Comparison of ENCODE assay signal across 19 cellular contexts in the genomic region with DNA sequence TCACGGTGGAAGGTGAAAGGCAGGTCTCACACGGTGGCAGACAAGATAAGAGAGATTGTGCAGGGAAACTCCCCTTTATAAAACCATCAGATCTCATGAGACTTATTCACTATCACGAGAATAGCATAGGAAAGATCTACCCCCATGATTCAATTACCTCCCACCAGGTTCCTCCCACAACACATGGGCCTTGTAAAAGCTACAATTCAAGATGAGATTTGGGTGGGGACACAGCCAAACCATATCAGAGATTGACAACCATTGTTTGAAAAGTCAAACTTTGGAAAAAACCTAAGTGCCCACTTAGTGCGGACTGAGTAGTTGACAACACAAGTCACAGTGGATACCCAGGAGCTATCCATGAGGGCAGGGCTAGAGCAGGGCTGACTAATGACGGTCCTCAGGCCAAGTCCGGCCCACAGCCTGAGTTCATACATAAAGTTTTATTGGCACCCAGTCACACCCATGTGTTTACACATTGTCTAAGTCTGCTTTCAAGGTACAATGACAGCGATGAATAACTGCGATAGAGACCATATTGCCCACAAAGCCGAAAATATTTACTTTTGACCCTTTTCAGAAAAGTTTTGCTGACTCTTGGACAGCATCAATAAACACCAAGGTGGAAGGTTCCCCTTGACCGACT. TPM values are rescaled to one million over a fixed set of nuclear protein-coding genes. Genes with fewer than 3 reads are reported as not detected.
DNase-seq lines count a peak whose midpoint lies in the region; ATAC-seq, FAIRE-seq and TF ChIP-seq lines count a peak whose summit lies in the region.
"Had no signal": no experiment of that assay in that cellular context is flagged by ENCODE, and none has a peak within 500 bp of the region (broad histone marks: within the 10 kb centered on the region; RNA-seq: fewer than 3 reads in every experiment).

No MANE protein-coding gene starts in this region.

- no peaks in the 10 kb centered on the region for H3K27me3 ChIP-seq in breast epithelium
- H3K27me3 ChIP-seq: BLaER1 had no signal

- H3K27me3 Mint-ChIP-seq in MCF 10A (ENCODE audit: insufficient read depth, unreplicated experiment) = no peaks in the 10 kb centered on the region
- H3K27me3 Mint-ChIP-seq in stimulated activated naive B cell treated with anti-CD40 and anti-IgM and Interleukin-4, amounts not matched to agents 10 μg/mL and 1 μg/mL and 100 μg/mL, for 72 hours = peaks cover 28 to 32% of the 10 kb centered on the region in 2 donors

- intact Hi-C loops in MCF 10A (cut with micrococcal nuclease) = no loop called here
- intact Hi-C loops in breast epithelium (cut with DNase I; ENCODE audit: low total_unique reads) = no loop called here
- intact Hi-C loops in left colon (cut with DNase I, micrococcal nuclease) = no loop called here

- FAIRE-seq in RCC 7860 (lab: Jason Lieb, UNC) = no peak
- FAIRE-seq: D721Med had no signal

- no peak for TF ChIP-seq POLR2A in breast epithelium (IDR thresholded peaks at IDR 0.05)

- TF ChIP-seq CTCF in MCF 10A (IDR thresholded peaks at IDR 0.05; ENCODE audit: unreplicated experiment) (no peak), breast epithelium (IDR thresholded peaks at IDR 0.05) (no peak)

- BruUV-seq in MCF 10A (replicated peaks; lab: Mats Ljungman, UMichigan) = no TSS peak

- DNase-seq in MCF 10A (ENCODE audit: unreplicated experiment) (peak; percentile 7), breast epithelium (ENCODE audit: low spot score in 2 of 2) (no peak), RCC 7860 (ENCODE audit: low spot score) (peak; percentile 8), left colon (peak; percentile 35 to 39), OCI-M1 (lab: John Stamatoyannopoulos, UW) (no peak), NCI-H187 treated with DMSO at 0.1 percent for 48 hours (lab: John Stamatoyannopoulos, UW) (no peak)
- no peak for DNase-seq in stimulated activated naive B cell treated with anti-CD40 and anti-IgM and Interleukin-4, amounts not matched to agents 10 μg/mL and 1 μg/mL and 100 μg/mL, for 72 hours
- DNase-seq: 8988T; CD8-positive, alpha-beta T cell; DMS79; H7; MM.1S; NCI-H1105; NCI-H187; NCI-H748 treated with DMSO at 0.1 percent for 48 hours had no signal

- CTCF ChIA-PET in MCF 10A (lab: Yijun Ruan, JAX) = no interaction called here

- H3K9me3 Mint-ChIP-seq in MCF 10A (ENCODE audit: unreplicated experiment) = no peaks in the 10 kb centered on the region
- H3K9me3 Mint-ChIP-seq in stimulated activated naive B cell treated with anti-CD40 and anti-IgM and Interleukin-4, amounts not matched to agents 10 μg/mL and 1 μg/mL and 100 μg/mL, for 72 hours = peaks cover 0 to 4% of the 10 kb centered on the region in 2 donors
- H3K9me3 Mint-ChIP-seq: CD8-positive, alpha-beta T cell had no signal

- peaks cover 10% of the 10 kb centered on the region for H3K4me1 Mint-ChIP-seq in MCF 10A (ENCODE audit: insufficient read depth, unreplicated experiment)
- H3K4me1 Mint-ChIP-seq in stimulated activated naive B cell treated with anti-CD40 and anti-IgM and Interleukin-4, amounts not matched to agents 10 μg/mL and 1 μg/mL and 100 μg/mL, for 72 hours = peaks cover 4 to 6% of the 10 kb centered on the region in 2 donors

- peak; percentile 91 for ATAC-seq in left colon
- ATAC-seq in stimulated activated naive B cell treated with anti-CD40 and anti-IgM and Interleukin-4, amounts not matched to agents 10 μg/mL and 1 μg/mL and 100 μg/mL, for 72 hours (replicated peaks) = no peak
- ATAC-seq in GM18909 (IDR thresholded peaks at IDR 0.05; ENCODE audit: poor library complexity, unreplicated experiment) = no peak
- ATAC-seq: CD8-positive, alpha-beta T cell had no signal

- no peaks in the 10 kb centered on the region for H3K36me3 Mint-ChIP-seq in MCF 10A (ENCODE audit: insufficient read depth, unreplicated experiment)
- no peaks in the 10 kb centered on the region for H3K36me3 Mint-ChIP-seq in stimulated activated naive B cell treated with anti-CD40 and anti-IgM and Interleukin-4, amounts not matched to agents 10 μg/mL and 1 μg/mL and 100 μg/mL, for 72 hours
- H3K36me3 Mint-ChIP-seq: CD8-positive, alpha-beta T cell had no signal

- no peak overlapping the region for H3K27ac Mint-ChIP-seq in MCF 10A (ENCODE audit: low read depth, unreplicated experiment)
- H3K27ac Mint-ChIP-seq in stimulated activated naive B cell treated with anti-CD40 and anti-IgM and Interleukin-4, amounts not matched to agents 10 μg/mL and 1 μg/mL and 100 μg/mL, for 72 hours = peak overlapping the region; percentile 62
- H3K27ac Mint-ChIP-seq: CD8-positive, alpha-beta T cell had no signal

- H3K27ac ChIP-seq in breast epithelium = no peak overlapping the region
- H3K27ac ChIP-seq: BLaER1, SK-N-MC had no signal

- no peak overlapping the region for H3K4me3 ChIP-seq in breast epithelium
- H3K4me3 ChIP-seq: BLaER1, SK-N-MC had no signal

- no peak overlapping the region for H3K4me3 Mint-ChIP-seq in MCF 10A (ENCODE audit: unreplicated experiment)
- no peak overlapping the region for H3K4me3 Mint-ChIP-seq in stimulated activated naive B cell treated with anti-CD40 and anti-IgM and Interleukin-4, amounts not matched to agents 10 μg/mL and 1 μg/mL and 100 μg/mL, for 72 hours
- H3K4me3 Mint-ChIP-seq: CD8-positive, alpha-beta T cell had no signal

- H3K36me3 ChIP-seq in breast epithelium = no peaks in the 10 kb centered on the region
- H3K36me3 ChIP-seq: BLaER1 had no signal

- no peaks in the 10 kb centered on the region for H3K9me3 ChIP-seq in breast epithelium
- H3K9me3 ChIP-seq: BLaER1 had no signal

- POLR2A ChIA-PET in MCF 10A (lab: Yijun Ruan, JAX) = no interaction called here

- H3K4me1 ChIP-seq in breast epithelium = no peaks in the 10 kb centered on the region

RNA-seq across cellular contexts. Expression of a gene that starts 33.8 kb away (rescaled TPM):
- total RNA-seq in MCF 10A (2022) = 60.6 and 68.5 TPM in 2 replicates
- total RNA-seq in breast epithelium = 10 to 100 TPM in 2 of 3 donors, 1 to 10 TPM in 1; 9.2 to 13.2 (median 13.1) TPM
- 10 to 100 TPM; 15.0 to 41.6 TPM for total RNA-seq in left colon

Comparison
In these comparisons a context has a peak if more than half of its experiments do, and no peak if none do; other contexts are left out.
1. DNase-seq: peak in MCF 10A (single experiment), RCC 7860 (single experiment) and left colon (2 of 2); none in breast epithelium (0 of 2), stimulated activated naive B cell treated with anti-CD40 and anti-IgM and Interleukin-4, amounts not matched to agents 10 μg/mL and 1 μg/mL and 100 μg/mL, for 72 hours (single experiment), OCI-M1 (single experiment) and NCI-H187 treated with DMSO at 0.1 percent for 48 hours (single experiment).